Comparison of ENCODE assay signal across 1 cellular context in genomic region chr1:220121791-220122530, GRCh38.
TF ChIP-seq lines count a peak whose summit lies in the region.

No MANE protein-coding gene starts in this region.

TF ChIP-seq in K562, 482 proteins besides CTCF, POLR2A, EP300 and RAD21 (continued from another document):
- peak; percentile 45; the same call in 1 of the 2 replicates for TF ChIP-seq HMBOX1 (IDR thresholded peaks at IDR 0.05)
- TF ChIP-seq PHB (CRISPR knock-in tag; IDR thresholded peaks at IDR 0.05), result no peak
- no peak for TF ChIP-seq HIVEP1 (CRISPR knock-in tag; IDR thresholded peaks at IDR 0.05)
- no peak for TF ChIP-seq ZNF212 (CRISPR knock-in tag; IDR thresholded peaks at IDR 0.05)
- no peak for TF ChIP-seq TRIM28 (IDR thresholded peaks at IDR 0.05)
- no peak for TF ChIP-seq FOS (IDR thresholded peaks at IDR 0.05; ENCODE audit: extremely low read depth, insufficient read length)
- TF ChIP-seq MEIS2 (IDR thresholded peaks at IDR 0.05; ENCODE audit: partially characterized antibody), result peak; percentile 83
- no peak for TF ChIP-seq DNMT1 (IDR thresholded peaks at IDR 0.05)
- TF ChIP-seq SAFB2 (IDR thresholded peaks at IDR 0.05; ENCODE audit: borderline replicate concordance, low read depth, low read length, severe bottlenecking), result no peak
- TF ChIP-seq TAF7 (tag; IDR thresholded peaks at IDR 0.05), result no peak
- TF ChIP-seq ZNF766 (CRISPR knock-in tag; conservative IDR thresholded peaks at IDR 0.05), result no peak
- TF ChIP-seq ARID3A (IDR thresholded peaks at IDR 0.05; ENCODE audit: borderline replicate concordance, low read depth, low read length), result no peak
- TF ChIP-seq ZBTB17 (CRISPR knock-in tag; IDR thresholded peaks at IDR 0.05), result no peak
- no peak for TF ChIP-seq CHCHD3 (CRISPR knock-in tag; IDR thresholded peaks at IDR 0.05)
- TF ChIP-seq SREBF2 (CRISPR knock-in tag; IDR thresholded peaks at IDR 0.05), result no peak
- TF ChIP-seq PHF8 (IDR thresholded peaks at IDR 0.05; ENCODE audit: borderline replicate concordance, low read length), result no peak
- no peak for TF ChIP-seq HCFC1 (IDR thresholded peaks at IDR 0.05; ENCODE audit: low read depth, low read length)
- no peak for TF ChIP-seq ESRRB (CRISPR knock-in tag; IDR thresholded peaks at IDR 0.05; ENCODE audit: borderline replicate concordance)
- no peak for TF ChIP-seq MTA1 (IDR thresholded peaks at IDR 0.05; ENCODE audit: borderline replicate concordance)
- no peak for TF ChIP-seq E2F6 (IDR thresholded peaks at IDR 0.05; ENCODE audit: borderline replicate concordance in 1 of 2, extremely low read depth in 1 of 2, insufficient read depth in 1 of 2, insufficient read length in 1 of 2, low read depth in 1 of 2, low read length in 1 of 2, poor library complexity in 1 of 2, severe bottlenecking in 1 of 2)
- no peak for TF ChIP-seq XRCC5 (IDR thresholded peaks at IDR 0.05; ENCODE audit: low read depth, low read length)
